ENCODE assay signal across 8 cellular contexts in the genomic region with DNA sequence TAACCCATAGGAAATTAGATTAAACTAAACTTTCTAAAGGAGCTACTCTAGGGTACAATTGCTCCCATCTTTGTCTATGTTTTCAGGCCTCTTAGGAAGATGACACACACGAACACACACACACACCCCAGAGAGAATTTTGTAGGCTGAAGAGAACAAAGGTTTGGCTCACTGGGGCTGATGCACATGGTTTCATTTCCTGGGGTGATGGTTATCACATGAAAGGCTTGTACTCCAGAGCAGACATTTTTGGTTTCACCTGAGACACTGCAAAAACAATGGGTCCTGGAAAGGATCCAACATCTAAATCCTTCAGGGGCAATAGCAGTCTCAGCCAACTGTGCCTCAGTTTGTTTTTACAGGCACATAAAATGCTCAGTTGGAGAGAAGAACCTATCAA.
DNase-seq lines count a peak whose midpoint lies in the region; ATAC-seq and TF ChIP-seq lines count a peak whose summit lies in the region.

No MANE protein-coding gene starts in this region.

- no peaks in the 10 kb centered on the region for H3K27me3 ChIP-seq in GM06990 (replicated peaks; ENCODE audit: control insufficient read depth, insufficient read depth, low read length)
- no peaks in the 10 kb centered on the region for H3K27me3 ChIP-seq in naive thymus-derived CD4-positive, alpha-beta T cell (ENCODE audit: control insufficient read depth in 2 of 2, insufficient read depth in 2 of 2, low read length in 2 of 2)

- peaks cover 4 to 33% (median 25%) of the 10 kb centered on the region in 5 donors for H3K36me3 Mint-ChIP-seq in naive thymus-derived CD4-positive, alpha-beta T cell

- H3K9me3 ChIP-seq in naive thymus-derived CD4-positive, alpha-beta T cell (ENCODE audit: control insufficient read depth in 2 of 3, low read length in 3 of 3), result no peaks in the 10 kb centered on the region

- H3K27me3 Mint-ChIP-seq in naive thymus-derived CD4-positive, alpha-beta T cell, result no peaks in the 10 kb centered on the region

- no peak; the same call in 1 of the 2 replicates for TF ChIP-seq RAD21 in Ishikawa (IDR thresholded peaks at IDR 0.05; ENCODE audit: low read depth)

- peaks cover 35 to 82% (median 69%) of the 10 kb centered on the region in 7 donors for H3K4me1 Mint-ChIP-seq in naive thymus-derived CD4-positive, alpha-beta T cell

- H3K27ac Mint-ChIP-seq in naive thymus-derived CD4-positive, alpha-beta T cell, result peak overlapping the region; percentile 89 to 97 (median 94)

- peaks cover 0 to 7% (median 0%) of the 10 kb centered on the region in 11 donors for H3K9me3 Mint-ChIP-seq in naive thymus-derived CD4-positive, alpha-beta T cell

- no peak overlapping the region for H3K4me3 ChIP-seq in GM06990 (replicated peaks; ENCODE audit: low read depth, low read length)
- H3K4me3 ChIP-seq in naive thymus-derived CD4-positive, alpha-beta T cell (ENCODE audit: low read length), result peak overlapping the region; percentile 38

- H3K27ac ChIP-seq in naive thymus-derived CD4-positive, alpha-beta T cell (ENCODE audit: low read depth, low read length), result peak overlapping the region; percentile 52
- H3K27ac ChIP-seq in caudate nucleus (ENCODE audit: low read depth, low read length), result no peak overlapping the region

- DNase-seq in GM06990 (ENCODE audit: extremely low read depth, insufficient read length) (peak; percentile 55), caudate nucleus (lab: John Stamatoyannopoulos, UW) (no peak), SKM-1 (lab: John Stamatoyannopoulos, UW; ENCODE audit: unreplicated experiment) (no peak)
- DNase-seq in activated CD8-positive, alpha-beta memory T cell treated with anti-CD3 and anti-CD28 coated beads, Interleukin-2, amount 50 U/mL, for 4 hours, result peak; percentile 40
- peak in 8 of 9 donors; percentile 46 to 81 (median 80) for DNase-seq in naive thymus-derived CD4-positive, alpha-beta T cell

- ATAC-seq in naive thymus-derived CD4-positive, alpha-beta T cell, result peak; percentile 99
- ATAC-seq in GM19395 (IDR thresholded peaks at IDR 0.05; ENCODE audit: unreplicated experiment), result no peak
- ATAC-seq in HG03039 (IDR thresholded peaks at IDR 0.05; ENCODE audit: unreplicated experiment), result no peak

- POLR2A ChIA-PET in naive thymus-derived CD4-positive, alpha-beta T cell (lab: Charles Lee), result interaction anchor here (0.6 to 2.9 kb wide), 10 partner anchors 8 to 180 kb away, joined by 3 to 17 read pairs (median 3); a partner anchor contains a TSS

- intact Hi-C loops in naive thymus-derived CD4-positive, alpha-beta T cell (cut with micrococcal nuclease), result loop anchor here (1.0 to 2.0 kb wide), 9 partner anchors 9 to 70 kb away; a partner anchor contains a TSS

- peaks cover 27 to 53% of the 10 kb centered on the region in 2 donors for H3K4me1 ChIP-seq in naive thymus-derived CD4-positive, alpha-beta T cell (ENCODE audit: control insufficient read depth in 2 of 2, insufficient read depth in 2 of 2, low read length in 2 of 2)

- TF ChIP-seq EP300 in Ishikawa (IDR thresholded peaks at IDR 0.05; ENCODE audit: borderline replicate concordance), result peak; percentile 71

- no peak for TF ChIP-seq CTCF in GM06990 (IDR thresholded peaks at IDR 0.05; ENCODE audit: insufficient read depth, low read length, poor library complexity, severe bottlenecking)

- H3K4me3 Mint-ChIP-seq in naive thymus-derived CD4-positive, alpha-beta T cell, result peak overlapping the region; percentile 22 to 81 (median 61)

- CTCF ChIA-PET in naive thymus-derived CD4-positive, alpha-beta T cell (lab: Charles Lee), result interaction anchor here (2.0 kb wide), 1 partner anchor 12 kb away, joined by 6 read pairs; no protein-coding TSS in a partner anchor

- H3K36me3 ChIP-seq in GM06990 (ENCODE audit: control insufficient read depth, insufficient read depth, low read length), result peaks cover 5% of the 10 kb centered on the region; the same call in 1 of the 2 replicates
- H3K36me3 ChIP-seq in naive thymus-derived CD4-positive, alpha-beta T cell (ENCODE audit: control insufficient read depth in 2 of 3, insufficient read depth in 3 of 3, low read length in 3 of 3), result no peaks in the 10 kb centered on the region

TF ChIP-seq in Ishikawa, 13 proteins besides CTCF, POLR2A, EP300 and RAD21:
- TF ChIP-seq TCF12 (IDR thresholded peaks at IDR 0.05; ENCODE audit: low read depth) (peak; percentile 66; the same call in 1 of the 2 replicates), YY1 (IDR thresholded peaks at IDR 0.05; ENCODE audit: low read depth) (peak; percentile 40; the same call in 1 of the 2 replicates), TEAD4 (IDR thresholded peaks at IDR 0.05) (peak; percentile 50), CREB1 (IDR thresholded peaks at IDR 0.05; ENCODE audit: low read depth) (no peak), CEBPB (IDR thresholded peaks at IDR 0.05) (no peak), FOXM1 (IDR thresholded peaks at IDR 0.05; ENCODE audit: borderline replicate concordance, low read depth) (no peak), ZBTB7A (IDR thresholded peaks at IDR 0.05; ENCODE audit: low read depth) (no peak), TAF1 (IDR thresholded peaks at IDR 0.05; ENCODE audit: low read depth) (no peak), NFIC (IDR thresholded peaks at IDR 0.05) (peak; percentile 87), EGR1 (IDR thresholded peaks at IDR 0.05) (no peak)
- TF ChIP-seq, protein P1, sequence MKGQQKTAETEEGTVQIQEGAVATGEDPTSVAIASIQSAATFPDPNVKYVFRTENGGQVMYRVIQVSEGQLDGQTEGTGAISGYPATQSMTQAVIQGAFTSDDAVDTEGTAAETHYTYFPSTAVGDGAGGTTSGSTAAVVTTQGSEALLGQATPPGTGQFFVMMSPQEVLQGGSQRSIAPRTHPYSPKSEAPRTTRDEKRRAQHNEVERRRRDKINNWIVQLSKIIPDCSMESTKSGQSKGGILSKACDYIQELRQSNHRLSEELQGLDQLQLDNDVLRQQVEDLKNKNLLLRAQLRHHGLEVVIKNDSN (IDR thresholded peaks at IDR 0.05), result no peak
- TF ChIP-seq, protein P2, sequence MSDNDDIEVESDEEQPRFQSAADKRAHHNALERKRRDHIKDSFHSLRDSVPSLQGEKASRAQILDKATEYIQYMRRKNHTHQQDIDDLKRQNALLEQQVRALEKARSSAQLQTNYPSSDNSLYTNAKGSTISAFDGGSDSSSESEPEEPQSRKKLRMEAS (IDR thresholded peaks at IDR 0.05), result peak; percentile 61
- TF ChIP-seq, protein P3, sequence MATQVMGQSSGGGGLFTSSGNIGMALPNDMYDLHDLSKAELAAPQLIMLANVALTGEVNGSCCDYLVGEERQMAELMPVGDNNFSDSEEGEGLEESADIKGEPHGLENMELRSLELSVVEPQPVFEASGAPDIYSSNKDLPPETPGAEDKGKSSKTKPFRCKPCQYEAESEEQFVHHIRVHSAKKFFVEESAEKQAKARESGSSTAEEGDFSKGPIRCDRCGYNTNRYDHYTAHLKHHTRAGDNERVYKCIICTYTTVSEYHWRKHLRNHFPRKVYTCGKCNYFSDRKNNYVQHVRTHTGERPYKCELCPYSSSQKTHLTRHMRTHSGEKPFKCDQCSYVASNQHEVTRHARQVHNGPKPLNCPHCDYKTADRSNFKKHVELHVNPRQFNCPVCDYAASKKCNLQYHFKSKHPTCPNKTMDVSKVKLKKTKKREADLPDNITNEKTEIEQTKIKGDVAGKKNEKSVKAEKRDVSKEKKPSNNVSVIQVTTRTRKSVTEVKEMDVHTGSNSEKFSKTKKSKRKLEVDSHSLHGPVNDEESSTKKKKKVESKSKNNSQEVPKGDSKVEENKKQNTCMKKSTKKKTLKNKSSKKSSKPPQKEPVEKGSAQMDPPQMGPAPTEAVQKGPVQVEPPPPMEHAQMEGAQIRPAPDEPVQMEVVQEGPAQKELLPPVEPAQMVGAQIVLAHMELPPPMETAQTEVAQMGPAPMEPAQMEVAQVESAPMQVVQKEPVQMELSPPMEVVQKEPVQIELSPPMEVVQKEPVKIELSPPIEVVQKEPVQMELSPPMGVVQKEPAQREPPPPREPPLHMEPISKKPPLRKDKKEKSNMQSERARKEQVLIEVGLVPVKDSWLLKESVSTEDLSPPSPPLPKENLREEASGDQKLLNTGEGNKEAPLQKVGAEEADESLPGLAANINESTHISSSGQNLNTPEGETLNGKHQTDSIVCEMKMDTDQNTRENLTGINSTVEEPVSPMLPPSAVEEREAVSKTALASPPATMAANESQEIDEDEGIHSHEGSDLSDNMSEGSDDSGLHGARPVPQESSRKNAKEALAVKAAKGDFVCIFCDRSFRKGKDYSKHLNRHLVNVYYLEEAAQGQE (IDR thresholded peaks at IDR 0.05; ENCODE audit: low read depth), result no peak
TF ChIP-seq in Ishikawa: peak in this region for 5.

Comparison
In these comparisons a context has a peak if more than half of its experiments do, and no peak if none do; other contexts are left out.
1. DNase-seq: peak in GM06990 (single experiment), activated CD8-positive, alpha-beta memory T cell treated with anti-CD3 and anti-CD28 coated beads, Interleukin-2, amount 50 U/mL, for 4 hours (single experiment) and naive thymus-derived CD4-positive, alpha-beta T cell (8 of 9); none in caudate nucleus (0 of 61) and SKM-1 (single experiment).